ENCODE assay signal across 14 cellular contexts in genomic region chr21:18468775-18469174, GRCh38.
DNase-seq lines count a peak whose midpoint lies in the region; ATAC-seq and TF ChIP-seq lines count a peak whose summit lies in the region.
"Had no signal": no experiment of that assay in that cellular context is flagged by ENCODE, and none has a peak within 500 bp of the region (broad histone marks: within the 10 kb centered on the region; RNA-seq: fewer than 3 reads in every experiment).

No MANE protein-coding gene starts in this region.

- peak overlapping the region; percentile 38 to 88 (median 79) for H3K27ac Mint-ChIP-seq in naive B cell
- H3K27ac Mint-ChIP-seq: activated naive CD4-positive, alpha-beta T cell treated with anti-CD3 and anti-CD28 coated beads, Interleukin-2, amount 50 U/mL, for 72 hours; activated T-cell treated with anti-CD3 and anti-CD28 coated beads, Interleukin-2, amount 50 U/mL, for 24 hours had no signal

- no peaks in the 10 kb centered on the region for H3K4me1 ChIP-seq in esophagus squamous epithelium

- peak overlapping the region; percentile 56 to 96 (median 74) for H3K4me3 Mint-ChIP-seq in naive B cell
- H3K4me3 Mint-ChIP-seq: activated T-cell treated with anti-CD3 and anti-CD28 coated beads, Interleukin-2, amount 50 U/mL, for 24 hours had no signal

- H3K4me3 ChIP-seq in esophagus squamous epithelium, result peak overlapping the region in 1 of 4 donors; percentile 29
- H3K4me3 ChIP-seq: GM23248 had no signal

- H3K27me3 ChIP-seq in esophagus squamous epithelium, result no peaks in the 10 kb centered on the region

- no peaks in the 10 kb centered on the region for H3K9me3 ChIP-seq in esophagus squamous epithelium

- WGBS in esophagus squamous epithelium, 2 donors, result 45 to 57% methylated on average over 6 of the region's 6 CpGs

- DNase-seq in OCI-M1 (lab: John Stamatoyannopoulos, UW), result peak; percentile 57
- peak; percentile 4 for DNase-seq in naive B cell
- no peak for DNase-seq in esophagus squamous epithelium (lab: John Stamatoyannopoulos, UW)
- no peak for DNase-seq in activated CD4-positive, CD25-positive, alpha-beta regulatory T cell (lab: John Stamatoyannopoulos, UW)
- DNase-seq in AG08396 (ENCODE audit: low spot score), result no peak
- DNase-seq in substantia nigra (lab: John Stamatoyannopoulos, UW), result no peak
- DNase-seq: activated CD4-positive, alpha-beta T cell treated with anti-CD3 and anti-CD28 coated beads, Interleukin-2, amount 50 U/mL, for 4 hours; activated T-cell treated with anti-CD3 and anti-CD28 coated beads, Interleukin-2, amount 50 U/mL, for 24 hours; effector CD4-positive, alpha-beta T cell; GM23248; hippocampal formation had no signal

- TF ChIP-seq POLR2A in esophagus squamous epithelium (IDR thresholded peaks at IDR 0.05), result no peak

- H3K9me3 Mint-ChIP-seq in naive B cell, result peaks cover 6 to 28% (median 20%) of the 10 kb centered on the region in 7 donors
- H3K9me3 Mint-ChIP-seq: activated T-cell treated with anti-CD3 and anti-CD28 coated beads, Interleukin-2, amount 50 U/mL, for 24 hours had no signal

- no peaks in the 10 kb centered on the region for H3K36me3 ChIP-seq in esophagus squamous epithelium

- ATAC-seq in GM18519 (IDR thresholded peaks at IDR 0.05; ENCODE audit: low FRiP score, unreplicated experiment) (peak; percentile 66), HG02678 (IDR thresholded peaks at IDR 0.05; ENCODE audit: unreplicated experiment) (peak; percentile 66), naive B cell (ENCODE audit: low read depth in 2 of 2) (peak; percentile 34 to 49)
- ATAC-seq: activated naive CD4-positive, alpha-beta T cell treated with anti-CD3 and anti-CD28 coated beads, Interleukin-2, amount 50 U/mL, for 72 hours had no signal

- intact Hi-C loops in esophagus squamous epithelium (cut with DNase I), result no loop called here

- H3K4me1 Mint-ChIP-seq in naive B cell, result peaks cover 16 to 32% (median 30%) of the 10 kb centered on the region in 3 donors

- no peaks in the 10 kb centered on the region for H3K27me3 Mint-ChIP-seq in naive B cell
- H3K27me3 Mint-ChIP-seq: activated T-cell treated with anti-CD3 and anti-CD28 coated beads, Interleukin-2, amount 50 U/mL, for 24 hours had no signal

- H3K36me3 Mint-ChIP-seq in naive B cell, result peaks cover 9 to 11% of the 10 kb centered on the region in 2 donors

- no peak for TF ChIP-seq CTCF in esophagus squamous epithelium (IDR thresholded peaks at IDR 0.05)

- no peak overlapping the region for H3K27ac ChIP-seq in esophagus squamous epithelium
- no peak overlapping the region for H3K27ac ChIP-seq in substantia nigra (ENCODE audit: low read depth, low read length, poor library complexity, severe bottlenecking)
- H3K27ac ChIP-seq: GM23248 had no signal

Comparison
In these comparisons a context has a peak if more than half of its experiments do, and no peak if none do; other contexts are left out.
1. DNase-seq: peak in OCI-M1 (single experiment) and naive B cell (single experiment); none in esophagus squamous epithelium (single experiment), activated CD4-positive, CD25-positive, alpha-beta regulatory T cell (0 of 4), AG08396 (single experiment) and substantia nigra (0 of 49).
2. Peak in every context shown above with its lines, with median percentiles within 50 percentile points of each other: ATAC-seq.